18 cellular contexts compared by ENCODE assay signal in genomic region chr12:67994046-67994445, GRCh38. TPM values are rescaled to one million over a fixed set of nuclear protein-coding genes. Genes with fewer than 3 reads are reported as not detected.
"Had no signal": no experiment of that assay in that cellular context is flagged by ENCODE, and none has a peak within 500 bp of the region (broad histone marks: within the 10 kb centered on the region; RNA-seq: fewer than 3 reads in every experiment).

No MANE protein-coding gene starts in this region.

- ATAC-seq: activated naive CD8-positive, alpha-beta T cell treated with anti-CD3 and anti-CD28 coated beads, Interleukin-2, amount 50 U/mL, for 24 hours; gastrocnemius medialis; left ventricle myocardium superior; right lobe of liver; stimulated activated naive B cell treated with anti-CD40 and anti-IgM and Interleukin-4, amounts not matched to agents 10 μg/mL and 1 μg/mL and 100 μg/mL, for 72 hours had no signal

- H3K4me1 Mint-ChIP-seq: nephron had no signal

- H3K4me3 ChIP-seq: cardiac muscle cell, gastrocnemius medialis, prostate gland, right lobe of liver had no signal

- H3K27me3 Mint-ChIP-seq: activated naive CD8-positive, alpha-beta T cell treated with anti-CD3 and anti-CD28 coated beads, Interleukin-2, amount 50 U/mL, for 24 hours; stimulated activated naive B cell treated with anti-CD40 and anti-IgM and Interleukin-4, amounts not matched to agents 10 μg/mL and 1 μg/mL and 100 μg/mL, for 72 hours had no signal

- H3K4me3 Mint-ChIP-seq: activated naive CD8-positive, alpha-beta T cell treated with anti-CD3 and anti-CD28 coated beads, Interleukin-2, amount 50 U/mL, for 24 hours; activated T-helper 1 cell treated with anti-CD3 and anti-CD28 coated beads, Interleukin-12 subunit alpha, Interleukin-12 subunit beta, Interleukin-2, Interleukin-4 antibody, amounts not matched to agents 30 ng/mL and 10 ng/mL and 1 ng/mL, durations not matched to agents 14 hours and 24 hours and 36 hours; nephron; stimulated activated naive B cell treated with anti-CD40 and anti-IgM and Interleukin-4, amounts not matched to agents 10 μg/mL and 1 μg/mL and 100 μg/mL, for 72 hours had no signal

- H3K4me1 ChIP-seq: gastrocnemius medialis, prostate gland, right lobe of liver had no signal

- H3K9me3 ChIP-seq: gastrocnemius medialis, prostate gland, right lobe of liver had no signal

- DNase-seq: activated CD4-positive, CD25-positive, alpha-beta regulatory T cell treated with anti-CD3 and anti-CD28 coated beads, Interleukin-2, amount 50 U/mL, for 72 hours; activated naive CD4-positive, alpha-beta T cell treated with Interleukin-2 at 50 U/mL for 16 hours; activated naive CD8-positive, alpha-beta T cell treated with anti-CD3 and anti-CD28 coated beads, Interleukin-2, amount 50 U/mL, for 24 hours; gastrocnemius medialis; left ventricle myocardium superior; mesendoderm; right lobe of liver; stimulated activated CD4-positive, alpha-beta T cell treated with anti-CD3 and anti-CD28 coated beads, Interleukin-1b, Interleukin-23, amount 100 ng/mL, for 48 hours; stimulated activated naive B cell treated with anti-CD40 and anti-IgM and Interleukin-4, amounts not matched to agents 10 μg/mL and 1 μg/mL and 100 μg/mL, for 72 hours; trophoblast cell had no signal

- H3K36me3 Mint-ChIP-seq: stimulated activated naive B cell treated with anti-CD40 and anti-IgM and Interleukin-4, amounts not matched to agents 10 μg/mL and 1 μg/mL and 100 μg/mL, for 72 hours had no signal

- H3K27me3 ChIP-seq: cardiac muscle cell, gastrocnemius medialis, right lobe of liver had no signal

- H3K27ac ChIP-seq: cardiac muscle cell, gastrocnemius medialis, prostate gland, right lobe of liver had no signal

- H3K9me3 Mint-ChIP-seq: nephron had no signal

- H3K36me3 ChIP-seq: cardiac muscle cell, gastrocnemius medialis, prostate gland, right lobe of liver had no signal

- H3K27ac Mint-ChIP-seq: activated naive CD8-positive, alpha-beta T cell treated with anti-CD3 and anti-CD28 coated beads, Interleukin-2, amount 50 U/mL, for 24 hours; activated T-helper 1 cell treated with anti-CD3 and anti-CD28 coated beads, Interleukin-12 subunit alpha, Interleukin-12 subunit beta, Interleukin-2, Interleukin-4 antibody, amounts not matched to agents 30 ng/mL and 10 ng/mL and 1 ng/mL, durations not matched to agents 14 hours and 24 hours and 36 hours; nephron; stimulated activated naive B cell treated with anti-CD40 and anti-IgM and Interleukin-4, amounts not matched to agents 10 μg/mL and 1 μg/mL and 100 μg/mL, for 72 hours had no signal

RNA-seq across cellular contexts. Expression of gene IFNG-AS1, which starts 4.8 kb away (rescaled TPM):
- total RNA-seq: astrocyte; cardiac muscle cell; fibroblast of lung; gastrocnemius medialis; kidney epithelial cell; left ventricle myocardium superior; prostate gland; T-helper 2 cell treated with Interferon-gamma antibody and Interleukin-4, amounts not matched to agents 100 ng/mL and 5 ng/mL, for 36 hours had no signal
